In the genomic region with DNA sequence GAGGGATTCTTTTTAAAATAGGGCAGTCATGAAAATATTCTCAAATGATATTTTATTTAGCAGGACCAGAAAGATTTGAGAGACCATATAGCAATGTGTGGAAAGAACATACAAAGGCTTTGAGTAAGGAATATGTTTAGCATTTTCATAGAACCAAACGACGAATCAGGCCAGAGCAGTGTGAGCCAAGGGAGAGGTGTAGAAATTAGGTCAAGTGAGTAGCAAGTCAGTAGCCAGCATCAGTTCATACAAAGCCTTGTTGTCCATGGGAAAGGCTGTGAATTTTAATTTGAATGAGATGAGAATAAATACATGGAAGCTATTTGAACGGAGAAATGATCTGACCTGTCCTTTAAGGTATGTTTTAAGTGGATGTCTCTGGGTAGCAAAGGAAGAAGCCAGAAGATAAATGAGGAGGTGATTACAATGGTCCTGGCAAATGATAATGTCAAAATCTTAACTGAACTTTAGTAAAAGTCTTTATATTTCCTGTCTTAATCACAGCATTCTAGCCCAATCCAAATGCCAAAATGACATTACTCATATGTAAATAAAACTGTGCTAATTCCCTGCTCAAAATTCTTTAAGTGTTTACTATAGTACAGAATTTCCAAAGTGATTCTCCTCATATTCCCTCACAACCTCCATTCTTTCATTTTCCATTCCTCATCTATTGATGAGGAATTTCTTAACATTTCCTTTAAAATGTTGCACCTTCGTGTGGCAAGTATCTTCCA, we compare ENCODE assay signal across 22 cellular contexts.
A peak's percentile ranks its signal among the peaks of the same experiment; 100 is the strongest.
DNase-seq lines count a peak whose midpoint lies in the region; ATAC-seq and TF ChIP-seq lines count a peak whose summit lies in the region.
"Had no signal": no experiment of that assay in that cellular context is flagged by ENCODE, and none has a peak within 500 bp of the region (broad histone marks: within the 10 kb centered on the region; RNA-seq: fewer than 3 reads in every experiment).

No MANE protein-coding gene starts in this region.

- POLR2A ChIA-PET in PC-3 (lab: Charles Lee; ENCODE audit: unreplicated experiment): no interaction called here
- POLR2A ChIA-PET in WTC11 (lab: Charles Lee): no interaction called here

- H3K9me2 ChIP-seq in PC-3 (replicated peaks; ENCODE audit: low read length): no peaks in the 10 kb centered on the region

- no peak overlapping the region for H3K27ac Mint-ChIP-seq in WTC11
- H3K27ac Mint-ChIP-seq: CD4-positive, alpha-beta memory T cell; T-cell had no signal

- no peaks in the 10 kb centered on the region for H3K4me1 Mint-ChIP-seq in WTC11
- H3K4me1 Mint-ChIP-seq: CD4-positive, alpha-beta memory T cell; T-cell had no signal

- TF ChIP-seq CTCF in PC-3 (conservative IDR thresholded peaks at IDR 0.05; ENCODE audit: low read depth, low read length) (no peak), WTC11 (IDR thresholded peaks at IDR 0.05) (no peak)

- no peaks in the 10 kb centered on the region for H3K36me3 Mint-ChIP-seq in WTC11
- H3K36me3 Mint-ChIP-seq: CD4-positive, alpha-beta memory T cell; T-cell had no signal

- no peaks in the 10 kb centered on the region for H3K79me2 ChIP-seq in PC-3 (ENCODE audit: low read length)

- H3K36me3 ChIP-seq in PC-3 (ENCODE audit: low read depth, low read length): no peaks in the 10 kb centered on the region
- H3K36me3 ChIP-seq: SJSA1 had no signal

- no peak overlapping the region for H3K9ac ChIP-seq in PC-3 (ENCODE audit: low read length)

- no peak overlapping the region for H2AFZ ChIP-seq in PC-3 (ENCODE audit: low read length)
- H2AFZ ChIP-seq: PC-9 had no signal

- H3K27me3 Mint-ChIP-seq in WTC11 (ENCODE audit: low read depth): no peaks in the 10 kb centered on the region
- H3K27me3 Mint-ChIP-seq: CD4-positive, alpha-beta memory T cell; T-cell had no signal

- BruUV-seq in PC-3 (replicated peaks; lab: Mats Ljungman, UMichigan): no TSS peak

- no peak overlapping the region for H3K4me3 ChIP-seq in PC-3 (ENCODE audit: low read length)
- H3K4me3 ChIP-seq: A549, PC-9, SJSA1 had no signal

- H3K27me3 ChIP-seq in PC-3 (ENCODE audit: low read length): no peaks in the 10 kb centered on the region
- H3K27me3 ChIP-seq: SJSA1 had no signal

- H3K4me2 ChIP-seq in PC-3 (ENCODE audit: low read length): no peak overlapping the region
- H3K4me2 ChIP-seq: A549, PC-9 had no signal

- peak; percentile 38 for DNase-seq in EH (ENCODE audit: low read depth)
- peak; percentile 82 for DNase-seq in G401 (ENCODE audit: low spot score)
- peak; percentile 26 for DNase-seq in PC-3
- peak; percentile 10 for DNase-seq in fibroblast of peridontal ligament (ENCODE audit: extremely low read depth)
- DNase-seq in WTC11 (ENCODE audit: low spot score): no peak
- no peak for DNase-seq in SW 1271 (lab: John Stamatoyannopoulos, UW)
- DNase-seq in epidermal melanocyte (ENCODE audit: insufficient read length, low spot score): no peak
- DNase-seq: CD4-positive, alpha-beta memory T cell; COR-L47; DMS53; NCI-H1092; NCI-H1417 treated with DMSO at 0.1 percent for 48 hours; NCI-H1694 treated with DMSO at 0.1 percent for 48 hours; NCI-H2081; NCI-H446; NCI-H524 treated with DMSO at 0.1 percent for 48 hours; NCI-H774; PC-9; Right ventricle myocardium superior; T-cell had no signal

- peaks cover 3% of the 10 kb centered on the region; the same call in 1 of the 2 replicates for H3K9me3 Mint-ChIP-seq in WTC11

- no peaks in the 10 kb centered on the region for H3F3A ChIP-seq in PC-3 (ENCODE audit: low read length, unreplicated experiment)

- no peak overlapping the region for H3K4me3 Mint-ChIP-seq in WTC11
- H3K4me3 Mint-ChIP-seq: CD4-positive, alpha-beta memory T cell; T-cell had no signal

- in situ Hi-C loops in G401 (cut with HindIII; ENCODE audit: low sequenced_read_pairs): no loop called here

- no peaks in the 10 kb centered on the region for H4K20me1 ChIP-seq in PC-3 (ENCODE audit: low read length)

- no peaks in the 10 kb centered on the region for H3K4me1 ChIP-seq in PC-3 (ENCODE audit: insufficient read depth, low read length)
- H3K4me1 ChIP-seq: A549 had no signal

- no peaks in the 10 kb centered on the region for H3K9me3 ChIP-seq in PC-3 (ENCODE audit: low read length)
- H3K9me3 ChIP-seq: A549, SJSA1 had no signal

- peak; percentile 64 for ATAC-seq in PC-3
- no peak for ATAC-seq in WTC11
- ATAC-seq: A549, T-cell had no signal

- no peak overlapping the region for H3K27ac ChIP-seq in PC-3 (ENCODE audit: low read length)
- H3K27ac ChIP-seq: A549, PC-9, SJSA1 had no signal

- intact Hi-C loops in PC-3 (cut with micrococcal nuclease): no loop called here

- CTCF ChIA-PET in PC-3 (lab: Charles Lee) (no interaction called here), WTC11 (lab: Charles Lee) (no interaction called here)

TF ChIP-seq in WTC11, 78 proteins besides CTCF, POLR2A, EP300 and RAD21:
- TF ChIP-seq KAT7 (CRISPR knock-in tag; IDR thresholded peaks at IDR 0.05; ENCODE audit: borderline replicate concordance) (no peak), RORB (CRISPR knock-in tag; IDR thresholded peaks at IDR 0.05) (no peak), SMAD4 (CRISPR knock-in tag; IDR thresholded peaks at IDR 0.05) (no peak), SMAD3 (CRISPR knock-in tag; IDR thresholded peaks at IDR 0.05; ENCODE audit: borderline replicate concordance) (no peak), NR3C1 (CRISPR knock-in tag; conservative IDR thresholded peaks at IDR 0.05; ENCODE audit: low read depth) (no peak), MAX (CRISPR knock-in tag; IDR thresholded peaks at IDR 0.05) (no peak), ZNF396 (CRISPR knock-in tag; IDR thresholded peaks at IDR 0.05; ENCODE audit: borderline replicate concordance) (no peak), JUN (CRISPR knock-in tag; IDR thresholded peaks at IDR 0.05) (no peak), ZNF317 (CRISPR knock-in tag; IDR thresholded peaks at IDR 0.05; ENCODE audit: borderline replicate concordance, low read depth) (no peak), CREM (CRISPR knock-in tag; IDR thresholded peaks at IDR 0.05) (no peak), ZNF263 (CRISPR knock-in tag; IDR thresholded peaks at IDR 0.05; ENCODE audit: low read depth) (no peak)
- TF ChIP-seq, protein P1, sequence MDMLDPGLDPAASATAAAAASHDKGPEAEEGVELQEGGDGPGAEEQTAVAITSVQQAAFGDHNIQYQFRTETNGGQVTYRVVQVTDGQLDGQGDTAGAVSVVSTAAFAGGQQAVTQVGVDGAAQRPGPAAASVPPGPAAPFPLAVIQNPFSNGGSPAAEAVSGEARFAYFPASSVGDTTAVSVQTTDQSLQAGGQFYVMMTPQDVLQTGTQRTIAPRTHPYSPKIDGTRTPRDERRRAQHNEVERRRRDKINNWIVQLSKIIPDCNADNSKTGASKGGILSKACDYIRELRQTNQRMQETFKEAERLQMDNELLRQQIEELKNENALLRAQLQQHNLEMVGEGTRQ (CRISPR knock-in tag; IDR thresholded peaks at IDR 0.05): no peak
- TF ChIP-seq, protein P2, sequence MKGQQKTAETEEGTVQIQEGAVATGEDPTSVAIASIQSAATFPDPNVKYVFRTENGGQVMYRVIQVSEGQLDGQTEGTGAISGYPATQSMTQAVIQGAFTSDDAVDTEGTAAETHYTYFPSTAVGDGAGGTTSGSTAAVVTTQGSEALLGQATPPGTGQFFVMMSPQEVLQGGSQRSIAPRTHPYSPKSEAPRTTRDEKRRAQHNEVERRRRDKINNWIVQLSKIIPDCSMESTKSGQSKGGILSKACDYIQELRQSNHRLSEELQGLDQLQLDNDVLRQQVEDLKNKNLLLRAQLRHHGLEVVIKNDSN (CRISPR knock-in tag; IDR thresholded peaks at IDR 0.05): no peak
- TF ChIP-seq, protein P3, sequence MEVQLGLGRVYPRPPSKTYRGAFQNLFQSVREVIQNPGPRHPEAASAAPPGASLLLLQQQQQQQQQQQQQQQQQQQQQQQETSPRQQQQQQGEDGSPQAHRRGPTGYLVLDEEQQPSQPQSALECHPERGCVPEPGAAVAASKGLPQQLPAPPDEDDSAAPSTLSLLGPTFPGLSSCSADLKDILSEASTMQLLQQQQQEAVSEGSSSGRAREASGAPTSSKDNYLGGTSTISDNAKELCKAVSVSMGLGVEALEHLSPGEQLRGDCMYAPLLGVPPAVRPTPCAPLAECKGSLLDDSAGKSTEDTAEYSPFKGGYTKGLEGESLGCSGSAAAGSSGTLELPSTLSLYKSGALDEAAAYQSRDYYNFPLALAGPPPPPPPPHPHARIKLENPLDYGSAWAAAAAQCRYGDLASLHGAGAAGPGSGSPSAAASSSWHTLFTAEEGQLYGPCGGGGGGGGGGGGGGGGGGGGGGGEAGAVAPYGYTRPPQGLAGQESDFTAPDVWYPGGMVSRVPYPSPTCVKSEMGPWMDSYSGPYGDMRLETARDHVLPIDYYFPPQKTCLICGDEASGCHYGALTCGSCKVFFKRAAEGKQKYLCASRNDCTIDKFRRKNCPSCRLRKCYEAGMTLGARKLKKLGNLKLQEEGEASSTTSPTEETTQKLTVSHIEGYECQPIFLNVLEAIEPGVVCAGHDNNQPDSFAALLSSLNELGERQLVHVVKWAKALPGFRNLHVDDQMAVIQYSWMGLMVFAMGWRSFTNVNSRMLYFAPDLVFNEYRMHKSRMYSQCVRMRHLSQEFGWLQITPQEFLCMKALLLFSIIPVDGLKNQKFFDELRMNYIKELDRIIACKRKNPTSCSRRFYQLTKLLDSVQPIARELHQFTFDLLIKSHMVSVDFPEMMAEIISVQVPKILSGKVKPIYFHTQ (CRISPR knock-in tag; IDR thresholded peaks at IDR 0.05): no peak

Comparison
In these comparisons a context has a peak if more than half of its experiments do, and no peak if none do; other contexts are left out.
1. DNase-seq: peak in EH (single experiment), G401 (single experiment), PC-3 (single experiment) and fibroblast of peridontal ligament (single experiment); none in WTC11 (single experiment), SW 1271 (0 of 2) and epidermal melanocyte (single experiment).